In genomic region chr3:38446287-38446686, GRCh38 we compare ENCODE assay signal across 25 cellular contexts. TPM values are rescaled to one million over a fixed set of nuclear protein-coding genes. Genes with fewer than 3 reads are reported as not detected.
A peak's percentile ranks its signal among the peaks of the same experiment; 100 is the strongest.
DNase-seq lines count a peak whose midpoint lies in the region; ATAC-seq, FAIRE-seq and TF ChIP-seq lines count a peak whose summit lies in the region.
"Had no signal": no experiment of that assay in that cellular context is flagged by ENCODE, and none has a peak within 500 bp of the region (broad histone marks: within the 10 kb centered on the region; RNA-seq: fewer than 3 reads in every experiment).

No MANE protein-coding gene starts in this region.

- BruUV-seq in HepG2 (replicated peaks; lab: Mats Ljungman, UMichigan) = no TSS peak
- BruUV-seq in K562 (replicated peaks; lab: Mats Ljungman, UMichigan) = no TSS peak

- no peak overlapping the region for H3K4me2 ChIP-seq in HepG2 (ENCODE audit: low read depth, low read length)
- H3K4me2 ChIP-seq in K562 (ENCODE audit: insufficient read depth, low read length) = no peak overlapping the region
- H3K4me2 ChIP-seq: BLaER1 had no signal

- TF ChIP-seq CTCF in HepG2 (CRISPR knock-in tag; IDR thresholded peaks at IDR 0.05) (no peak), right lobe of liver (IDR thresholded peaks at IDR 0.05) (no peak), K562 (IDR thresholded peaks at IDR 0.05 in 2 of 3, conservative IDR thresholded peaks at IDR 0.05 in 1 of 3; ENCODE audit: insufficient read depth in 2 of 3, low read depth in 1 of 3, low read length in 3 of 3) (no peak), gastrocnemius medialis (IDR thresholded peaks at IDR 0.05 in 4 of 5, conservative IDR thresholded peaks at IDR 0.05 in 1 of 5) (no peak)

- CTCF ChIA-PET in HepG2 (lab: Yijun Ruan, JAX; ENCODE audit: low intra/inter-chr PET ratio, low total read pairs) = no interaction called here
- CTCF ChIA-PET in K562 (lab: Yijun Ruan, JAX; ENCODE audit: low intra/inter-chr PET ratio) = no interaction called here

- intact Hi-C loops in HepG2 (cut with micrococcal nuclease; ENCODE audit: unreplicated experiment) = no loop called here
- intact Hi-C loops in right lobe of liver (cut with DNase I) = no loop called here
- intact Hi-C loops in K562 (cut with micrococcal nuclease) = no loop called here
- intact Hi-C loops in gastrocnemius medialis (cut with DNase I; ENCODE audit: low total_unique reads) = no loop called here

- TF ChIP-seq RAD21 in HepG2 (CRISPR knock-in tag; IDR thresholded peaks at IDR 0.05) (no peak), K562 (CRISPR knock-in tag; conservative IDR thresholded peaks at IDR 0.05 in 1 of 2, IDR thresholded peaks at IDR 0.05 in 1 of 2) (no peak)

- no peak for TF ChIP-seq EP300 in HepG2 (IDR thresholded peaks at IDR 0.05; ENCODE audit: low read depth in 2 of 2, low read length in 2 of 2)
- no peak for TF ChIP-seq EP300 in HepG2 (CRISPR knock-in tag; IDR thresholded peaks at IDR 0.05; ENCODE audit: borderline replicate concordance)
- TF ChIP-seq EP300 in K562 (IDR thresholded peaks at IDR 0.05; ENCODE audit: low read length) = no peak

- WGBS in HepG2 (ENCODE audit: low lambda C conversion rate) = 77% methylated on average over 1 of the region's 1 CpG
- 87% methylated on average over 1 of the region's 1 CpG for WGBS in right lobe of liver (ENCODE audit: insufficient coverage, low coverage, low lambda C conversion rate, missing lambda C conversion rate)
- WGBS in K562 (ENCODE audit: insufficient coverage, low coverage, missing lambda C conversion rate) = 3% methylated on average over 1 of the region's 1 CpG

- H3K4me1 ChIP-seq in HepG2 (ENCODE audit: insufficient read depth, low read length) (peaks cover 9% of the 10 kb centered on the region; the same call in 1 of the 2 replicates), right lobe of liver (peaks cover 0 to 20% (median 0%) of the 10 kb centered on the region in 4 donors), K562 (replicated peaks in 1 of 2; ENCODE audit: control insufficient read depth in 2 of 2, insufficient read depth in 2 of 2, low read length in 2 of 2) (no peaks in the 10 kb centered on the region), gastrocnemius medialis (peaks cover 5 to 7% of the 10 kb centered on the region in 2 donors)
- H3K4me1 ChIP-seq: BE2C had no signal

- no peaks in the 10 kb centered on the region for H3K79me2 ChIP-seq in HepG2 (ENCODE audit: insufficient read depth, low read length)
- no peaks in the 10 kb centered on the region for H3K79me2 ChIP-seq in K562 (ENCODE audit: control insufficient read depth, insufficient read depth, low read length)

- H3K9me1 ChIP-seq in K562 (ENCODE audit: control insufficient read depth, insufficient read depth, low read length) = no peaks in the 10 kb centered on the region

- no peak for FAIRE-seq in HepG2 (lab: Jason Lieb, UNC)
- no peak for FAIRE-seq in K562 (lab: Jason Lieb, UNC)
- FAIRE-seq: GM12878, GM12892, GM18507 had no signal

- H3K9me3 ChIP-seq in HepG2 (ENCODE audit: low read length) = no peaks in the 10 kb centered on the region
- H3K9me3 ChIP-seq in right lobe of liver = no peaks in the 10 kb centered on the region
- no peaks in the 10 kb centered on the region; the same call in 1 of the 2 replicates for H3K9me3 ChIP-seq in K562 (replicated peaks; ENCODE audit: control insufficient read depth, insufficient read depth, low read depth, low read length)
- no peaks in the 10 kb centered on the region for H3K9me3 ChIP-seq in gastrocnemius medialis
- H3K9me3 ChIP-seq: BE2C had no signal

- in situ Hi-C loops in HepG2 (cut with HindIII; ENCODE audit: extremely low pct_ligation_motif_present, low pct_unique_long_range_greater_than_20kb) (no loop called here), K562 (cut with MboI) (no loop called here), gastrocnemius medialis (cut with MboI; ENCODE audit: low sequenced_read_pairs in 4 of 4) (no loop called here)

- H3K4me3 ChIP-seq in HepG2 (replicated peaks in 1 of 3; ENCODE audit: insufficient read depth in 1 of 3, low read depth in 2 of 3, low read length in 3 of 3) (no peak overlapping the region), right lobe of liver (no peak overlapping the region), K562 (no peak overlapping the region), gastrocnemius medialis (no peak overlapping the region)
- H3K4me3 ChIP-seq: BLaER1, GM12878 had no signal

- POLR2A ChIA-PET in HepG2 (lab: Yijun Ruan, JAX) = no interaction called here
- POLR2A ChIA-PET in K562 (lab: Yijun Ruan, JAX) = interaction anchor here (0.8 to 0.9 kb wide), 2 partner anchors 9 to 11 kb away, joined by 3 read pairs; no protein-coding TSS in a partner anchor

- H3K27me3 ChIP-seq in HepG2 (ENCODE audit: control insufficient read depth in 1 of 2, insufficient read depth in 2 of 2, low read length in 2 of 2) (no peaks in the 10 kb centered on the region), right lobe of liver (no peaks in the 10 kb centered on the region), K562 (ENCODE audit: control insufficient read depth in 2 of 2, insufficient read depth in 2 of 2, low read length in 2 of 2) (no peaks in the 10 kb centered on the region), gastrocnemius medialis (no peaks in the 10 kb centered on the region)
- H3K27me3 ChIP-seq: BE2C, BLaER1 had no signal

- no peak for DNase-seq in HepG2 (ENCODE audit: low spot score)
- no peak for DNase-seq in right lobe of liver
- DNase-seq in K562 (ENCODE audit: extremely low read depth in 1 of 4, low spot score in 3 of 4) = no peak
- DNase-seq in gastrocnemius medialis = no peak
- DNase-seq in NCI-H524 (lab: John Stamatoyannopoulos, UW) = no peak
- no peak for DNase-seq in activated CD4-positive, alpha-beta T cell treated with anti-CD3 and anti-CD28 coated beads for 4 hours
- DNase-seq: ACHN; BE2C; C1 segment of cervical spinal cord; CD4-positive, alpha-beta memory T cell; CD4-positive, CD25-positive, alpha-beta regulatory T cell; CD8-positive, alpha-beta memory T cell; COR-L47; DMS 273 treated with DMSO at 0.1 percent for 48 hours; DMS153; DMS53; DMS79; DND-41; EL; GDM1 had no signal

- no peaks in the 10 kb centered on the region; the same call in 1 of the 2 replicates for H4K20me1 ChIP-seq in HepG2 (ENCODE audit: insufficient read depth, low read length)
- no peaks in the 10 kb centered on the region for H4K20me1 ChIP-seq in K562 (replicated peaks; ENCODE audit: control insufficient read depth, insufficient read depth, low read length)
- H4K20me1 ChIP-seq: BLaER1 had no signal

- H3K27ac ChIP-seq in HepG2 (ENCODE audit: extremely low read length, insufficient read depth, low read length) (no peak overlapping the region), right lobe of liver (no peak overlapping the region), K562 (ENCODE audit: extremely low read depth, low read depth, low read length) (no peak overlapping the region), gastrocnemius medialis (peak overlapping the region in 1 of 4 donors; percentile 47)
- H3K27ac ChIP-seq: 22Rv1, BLaER1 had no signal

- no peaks in the 10 kb centered on the region; a peak in 1 of 5 replicates for H3K36me3 ChIP-seq in HepG2 (replicated peaks in 1 of 2; ENCODE audit: control insufficient read depth in 1 of 2, insufficient read depth in 2 of 2, low read length in 2 of 2)
- no peaks in the 10 kb centered on the region for H3K36me3 ChIP-seq in right lobe of liver
- no peaks in the 10 kb centered on the region for H3K36me3 ChIP-seq in K562 (ENCODE audit: control insufficient read depth, insufficient read depth, low read length)
- no peaks in the 10 kb centered on the region for H3K36me3 ChIP-seq in gastrocnemius medialis
- H3K36me3 ChIP-seq: BE2C, BLaER1 had no signal

- no peak for ATAC-seq in HepG2
- no peak for ATAC-seq in right lobe of liver
- ATAC-seq in K562 = no peak
- peak; percentile 47 to 60 for ATAC-seq in gastrocnemius medialis
- ATAC-seq: GM12878 had no signal

- H3K9ac ChIP-seq in HepG2 (ENCODE audit: insufficient read depth, low read depth, low read length) (no peak overlapping the region), K562 (ENCODE audit: insufficient read depth in 1 of 2, low read depth in 2 of 2, low read length in 2 of 2) (no peak overlapping the region)
- H3K9ac ChIP-seq: BLaER1 had no signal

- H2AFZ ChIP-seq in HepG2 (ENCODE audit: low read length) = no peak overlapping the region
- H2AFZ ChIP-seq in K562 (ENCODE audit: low read depth, low read length) = no peak overlapping the region

- TF ChIP-seq POLR2A in HepG2 (IDR thresholded peaks at IDR 0.05; ENCODE audit: insufficient read depth in 1 of 2, low read depth in 2 of 2, low read length in 2 of 2) (no peak), right lobe of liver (IDR thresholded peaks at IDR 0.05) (no peak), K562 (conservative IDR thresholded peaks at IDR 0.05) (no peak), gastrocnemius medialis (IDR thresholded peaks at IDR 0.05) (no peak)

RNA-seq across cellular contexts. Expression of gene ACVR2B, which starts 7.4 kb away (rescaled TPM):
- total RNA-seq in HepG2 (2016; rRNA removed; fragmentation: Illumina TruSeq; extraction: Trizol) = 10.0 and 11.3 TPM in 2 replicates
- 1.9 and 2.3 TPM in 2 replicates for total RNA-seq in HepG2 (2016; cell fraction: cytosol; rRNA removed; fragmentation: Illumina TruSeq; extraction: Trizol; ENCODE audit: low read depth)
- total RNA-seq in HepG2 (2016; cell fraction: insoluble cytoplasmic fraction; rRNA removed; fragmentation: Illumina TruSeq; extraction: Trizol) = 9.6 and 10.5 TPM in 2 replicates
- total RNA-seq in HepG2 (2016; cell fraction: membrane; rRNA removed; fragmentation: Illumina TruSeq; extraction: Trizol) = 6.0 TPM in 2 replicates
- total RNA-seq in HepG2 (2016; cell fraction: nucleus; rRNA removed; fragmentation: Illumina TruSeq; extraction: Trizol) = 11.7 and 13.1 TPM in 2 replicates
- polyA plus RNA-seq in HepG2 (2011; rRNA removed) = 12.0 and 12.7 TPM in 2 replicates
- 9.0 and 9.9 TPM in 2 replicates for polyA plus RNA-seq in HepG2 (2011; cell fraction: cytosol; rRNA removed)
- 15.0 and 15.2 TPM in 2 replicates for polyA plus RNA-seq in HepG2 (2011; cell fraction: nucleus; rRNA removed)
- 9.9 and 12.0 TPM in 2 replicates for polyA plus RNA-seq in HepG2 (2012)
- 2.7 and 2.9 TPM in 2 replicates for polyA plus RNA-seq in HepG2 (2016; cell fraction: cytosol; fragmentation: Illumina TruSeq; extraction: Trizol; ENCODE audit: low read depth)
- polyA plus RNA-seq in HepG2 (2016; cell fraction: insoluble cytoplasmic fraction; fragmentation: Illumina TruSeq; extraction: Trizol; ENCODE audit: low read depth) = 5.1 and 5.5 TPM in 2 replicates
- polyA plus RNA-seq in HepG2 (2016; cell fraction: membrane; fragmentation: Illumina TruSeq; extraction: Trizol; ENCODE audit: low read depth) = 3.4 and 4.2 TPM in 2 replicates
- polyA plus RNA-seq in HepG2 (2016; cell fraction: nucleus; fragmentation: Illumina TruSeq; extraction: Trizol; ENCODE audit: insufficient read depth, low read depth) = 8.4 and 8.5 TPM in 2 replicates
- polyA minus RNA-seq in HepG2 (2011; rRNA and poly(A)+ RNA removed; ENCODE audit: low replicate concordance) = 23.0 and 122 TPM in 2 replicates
- 32.7 and 38.7 TPM in 2 replicates for polyA minus RNA-seq in HepG2 (2011; cell fraction: cytosol; rRNA and poly(A)+ RNA removed)
- 27.8 and 34.2 TPM in 2 replicates for polyA minus RNA-seq in HepG2 (2011; cell fraction: nucleus; rRNA and poly(A)+ RNA removed)
- total RNA-seq in right lobe of liver = 1 to 10 TPM; 2.0 to 5.9 (median 4.4) TPM
- total RNA-seq in K562 (2011; cell fraction: chromatin; rRNA removed; ENCODE audit: low replicate concordance) = 35.2 and 42.4 TPM in 2 replicates
- 25.3 and 32.5 TPM in 2 replicates for total RNA-seq in K562 (2011; cell fraction: nucleolus; rRNA removed)
- total RNA-seq in K562 (2011; cell fraction: nucleoplasm; rRNA removed) = 37.7 and 52.2 TPM in 2 replicates
- total RNA-seq in K562 (2014; rRNA removed) = 10.8 and 11.8 TPM in 2 replicates
- 13.9 and 15.0 TPM in 2 replicates for total RNA-seq in K562 (2014; rRNA removed; fragmentation: Illumina TruSeq; extraction: Trizol)
- 7.4 and 7.7 TPM in 2 replicates for total RNA-seq in K562 (2015; rRNA removed; fragmentation: Illumina TruSeq; extraction: Trizol)
- total RNA-seq in K562 (2021) = 20.5 and 23.7 TPM in 2 replicates
- 7.1 and 8.8 TPM in 2 replicates for polyA plus RNA-seq in K562 (2011; rRNA removed)
- polyA plus RNA-seq in K562 (2011; cell fraction: cytosol; rRNA removed) = 6.7 TPM in 2 replicates
- polyA plus RNA-seq in K562 (2011; cell fraction: nucleus; rRNA removed) = 11.9 and 12.2 TPM in 2 replicates
- polyA plus RNA-seq in K562 (2012) = 4.2 and 7.7 TPM in 2 replicates
- polyA plus RNA-seq in K562 (2014; fragmentation: Illumina TruSeq; extraction: Trizol) = 5.9 and 6.2 TPM in 2 replicates
- polyA plus RNA-seq in K562 (2014; fragmentation: Nextera tagmentation; extraction: Ambion mirVana) = 1 to 10 TPM; 1.8 to 2.6 TPM
- polyA plus RNA-seq in K562 (2014; rRNA removed) = 5.5 and 5.8 TPM in 2 replicates
- 31.8 and 35.4 TPM in 2 replicates for polyA minus RNA-seq in K562 (2011; rRNA and poly(A)+ RNA removed)
- polyA minus RNA-seq in K562 (2011; cell fraction: cytosol; rRNA and poly(A)+ RNA removed) = 23.3 and 29.4 TPM in 2 replicates
- 13.9 and 18.7 TPM in 2 replicates for polyA minus RNA-seq in K562 (2011; cell fraction: nucleus; rRNA and poly(A)+ RNA removed)
- total RNA-seq in gastrocnemius medialis = 10 to 100 TPM in 1 of 4 donors, 1 to 10 TPM in 3; 2.4 to 12.1 (median 6.3) TPM

RNA-seq across cellular contexts. Expression of gene EXOG, which starts 49.9 kb away (rescaled TPM):
- total RNA-seq in HepG2 (2016; rRNA removed; fragmentation: Illumina TruSeq; extraction: Trizol) = 7.2 and 9.5 TPM in 2 replicates
- total RNA-seq in HepG2 (2016; cell fraction: cytosol; rRNA removed; fragmentation: Illumina TruSeq; extraction: Trizol; ENCODE audit: low read depth) = 2.4 and 3.2 TPM in 2 replicates
- total RNA-seq in HepG2 (2016; cell fraction: insoluble cytoplasmic fraction; rRNA removed; fragmentation: Illumina TruSeq; extraction: Trizol) = 9.4 and 10.0 TPM in 2 replicates
- total RNA-seq in HepG2 (2016; cell fraction: membrane; rRNA removed; fragmentation: Illumina TruSeq; extraction: Trizol) = 4.3 and 4.9 TPM in 2 replicates
- 11.9 and 12.3 TPM in 2 replicates for total RNA-seq in HepG2 (2016; cell fraction: nucleus; rRNA removed; fragmentation: Illumina TruSeq; extraction: Trizol)
- 5.5 TPM in 2 replicates for polyA plus RNA-seq in HepG2 (2011; rRNA removed)
- polyA plus RNA-seq in HepG2 (2011; cell fraction: cytosol; rRNA removed) = 2.0 and 3.0 TPM in 2 replicates
- 11.4 and 19.7 TPM in 2 replicates for polyA plus RNA-seq in HepG2 (2011; cell fraction: nucleus; rRNA removed)
- polyA plus RNA-seq in HepG2 (2012) = 3.4 and 5.4 TPM in 2 replicates
- polyA plus RNA-seq in HepG2 (2016; cell fraction: cytosol; fragmentation: Illumina TruSeq; extraction: Trizol; ENCODE audit: low read depth) = 0.79 and 1.1 TPM in 2 replicates
- polyA plus RNA-seq in HepG2 (2016; cell fraction: insoluble cytoplasmic fraction; fragmentation: Illumina TruSeq; extraction: Trizol; ENCODE audit: low read depth) = 8.8 and 9.2 TPM in 2 replicates
- polyA plus RNA-seq in HepG2 (2016; cell fraction: membrane; fragmentation: Illumina TruSeq; extraction: Trizol; ENCODE audit: low read depth) = 2.3 and 2.8 TPM in 2 replicates
- 25.1 and 25.9 TPM in 2 replicates for polyA plus RNA-seq in HepG2 (2016; cell fraction: nucleus; fragmentation: Illumina TruSeq; extraction: Trizol; ENCODE audit: insufficient read depth, low read depth)
- 5.4 and 6.5 TPM in 2 replicates for polyA minus RNA-seq in HepG2 (2011; rRNA and poly(A)+ RNA removed; ENCODE audit: low replicate concordance)
- 1.8 and 2.0 TPM in 2 replicates for polyA minus RNA-seq in HepG2 (2011; cell fraction: cytosol; rRNA and poly(A)+ RNA removed)
- 15.5 and 17.5 TPM in 2 replicates for polyA minus RNA-seq in HepG2 (2011; cell fraction: nucleus; rRNA and poly(A)+ RNA removed)
- 1 to 10 TPM; 2.7 to 5.3 (median 3.9) TPM for total RNA-seq in right lobe of liver
- 28.1 and 64.0 TPM in 2 replicates for total RNA-seq in K562 (2011; cell fraction: chromatin; rRNA removed; ENCODE audit: low replicate concordance)
- 10.8 and 13.6 TPM in 2 replicates for total RNA-seq in K562 (2011; cell fraction: nucleolus; rRNA removed)
- total RNA-seq in K562 (2011; cell fraction: nucleoplasm; rRNA removed) = 32.4 and 55.4 TPM in 2 replicates
- 9.9 and 10.8 TPM in 2 replicates for total RNA-seq in K562 (2014; rRNA removed)
- 16.3 and 18.1 TPM in 2 replicates for total RNA-seq in K562 (2014; rRNA removed; fragmentation: Illumina TruSeq; extraction: Trizol)
- 13.6 and 15.7 TPM in 2 replicates for total RNA-seq in K562 (2015; rRNA removed; fragmentation: Illumina TruSeq; extraction: Trizol)
- total RNA-seq in K562 (2021) = 14.4 and 14.5 TPM in 2 replicates
- polyA plus RNA-seq in K562 (2011; rRNA removed) = 12.0 and 16.9 TPM in 2 replicates
- polyA plus RNA-seq in K562 (2011; cell fraction: cytosol; rRNA removed) = 4.1 and 8.2 TPM in 2 replicates
- 16.3 and 16.8 TPM in 2 replicates for polyA plus RNA-seq in K562 (2011; cell fraction: nucleus; rRNA removed)
- 10.1 and 10.2 TPM in 2 replicates for polyA plus RNA-seq in K562 (2012)
- polyA plus RNA-seq in K562 (2014; fragmentation: Illumina TruSeq; extraction: Trizol) = 13.4 and 13.9 TPM in 2 replicates
- polyA plus RNA-seq in K562 (2014; fragmentation: Nextera tagmentation; extraction: Ambion mirVana) = 10 to 100 TPM; 13.1 to 21.7 TPM
- polyA plus RNA-seq in K562 (2014; rRNA removed) = 12.9 and 14.8 TPM in 2 replicates
- 12.5 and 13.5 TPM in 2 replicates for polyA minus RNA-seq in K562 (2011; rRNA and poly(A)+ RNA removed)
- 3.7 and 5.8 TPM in 2 replicates for polyA minus RNA-seq in K562 (2011; cell fraction: cytosol; rRNA and poly(A)+ RNA removed)
- 8.1 and 12.7 TPM in 2 replicates for polyA minus RNA-seq in K562 (2011; cell fraction: nucleus; rRNA and poly(A)+ RNA removed)
- total RNA-seq in gastrocnemius medialis = 1 to 10 TPM; 1.6 to 6.5 (median 2.2) TPM

Comparison
In these comparisons a context has a peak if more than half of its experiments do, and no peak if none do; other contexts are left out.
1. ATAC-seq: peak in gastrocnemius medialis (2 of 2); none in HepG2 (single experiment), right lobe of liver (0 of 4) and K562 (single experiment).
2. Of the 241 proteins assayed by ChIP-seq in both HepG2 and K562: peak only in HepG2: MAFF; only in K562: NFYB; in both: none; in neither: 238; mixed calls (peak in some experiments, not most) for 1.